27 cellular contexts compared by ENCODE assay signal in genomic region chr2:15720561-15721307, GRCh38.
"Had no signal": no experiment of that assay in that cellular context is flagged by ENCODE, and none has a peak within 500 bp of the region (broad histone marks: within the 10 kb centered on the region; RNA-seq: fewer than 3 reads in every experiment).

No MANE protein-coding gene starts in this region.

- H3K27ac Mint-ChIP-seq: naive thymus-derived CD4-positive, alpha-beta T cell; natural killer cell; nephron; stimulated activated memory B cell treated with anti-CD40 and anti-IgM and Interleukin-4, amounts not matched to agents 10 μg/mL and 1 μg/mL and 100 μg/mL, for 72 hours; stimulated activated naive CD8-positive, alpha-beta T cell treated with anti-CD3 and anti-CD28 coated beads, Interleukin-15, Interleukin-2, amounts not matched to agents 100 ng/mL and 50 ng/mL, for 24 hours had no signal

- H3K9me3 ChIP-seq: neutrophil, pancreas, prostate gland, right atrium auricular region, right lobe of liver, sigmoid colon, stomach, thoracic aorta, thyroid gland, tibial nerve, upper lobe of left lung, vagina had no signal

- DNase-seq: naive thymus-derived CD4-positive, alpha-beta T cell; natural killer cell; nucleus accumbens; pancreas; retina; sigmoid colon; small intestine; stimulated activated CD4-positive, alpha-beta T cell treated with anti-CD3 and anti-CD28 coated beads, Interleukin-15, amount 100 ng/mL, for 24 hours; stimulated activated CD4-positive, alpha-beta T cell treated with anti-CD3 and anti-CD28 coated beads, Interleukin-4, amount 100 ng/mL, for 1 hour; stimulated activated CD4-positive, alpha-beta T cell treated with anti-CD3 and anti-CD28 coated beads, Interleukin-4, amount 100 ng/mL, for 4 hours; stimulated activated CD8-positive, alpha-beta memory T cell treated with anti-CD3 and anti-CD28 coated beads, Interleukin-4, amount 100 ng/mL, for 48 hours; stimulated activated naive CD4-positive, alpha-beta T cell; thyroid gland; trophoblast cell; upper lobe of left lung had no signal

- H3K4me3 Mint-ChIP-seq: naive thymus-derived CD4-positive, alpha-beta T cell; natural killer cell; nephron; neural crest cell; stimulated activated memory B cell treated with anti-CD40 and anti-IgM and Interleukin-4, amounts not matched to agents 10 μg/mL and 1 μg/mL and 100 μg/mL, for 72 hours; stimulated activated naive CD8-positive, alpha-beta T cell treated with anti-CD3 and anti-CD28 coated beads, Interleukin-15, Interleukin-2, amounts not matched to agents 100 ng/mL and 50 ng/mL, for 24 hours had no signal

- H3K27me3 ChIP-seq: neutrophil, pancreas, right atrium auricular region, right lobe of liver, sigmoid colon, stomach, thyroid gland, tibial nerve, upper lobe of left lung, vagina had no signal

- H3K27ac ChIP-seq: neutrophil, pancreas, prostate gland, right atrium auricular region, right lobe of liver, sigmoid colon, stomach, thoracic aorta, thyroid gland, tibial nerve, upper lobe of left lung, vagina had no signal

- H3K9me3 Mint-ChIP-seq: naive thymus-derived CD4-positive, alpha-beta T cell; natural killer cell; nephron; stimulated activated memory B cell treated with anti-CD40 and anti-IgM and Interleukin-4, amounts not matched to agents 10 μg/mL and 1 μg/mL and 100 μg/mL, for 72 hours; stimulated activated naive CD8-positive, alpha-beta T cell treated with anti-CD3 and anti-CD28 coated beads, Interleukin-15, Interleukin-2, amounts not matched to agents 100 ng/mL and 50 ng/mL, for 24 hours had no signal

- H3K36me3 Mint-ChIP-seq: naive thymus-derived CD4-positive, alpha-beta T cell; natural killer cell; stimulated activated memory B cell treated with anti-CD40 and anti-IgM and Interleukin-4, amounts not matched to agents 10 μg/mL and 1 μg/mL and 100 μg/mL, for 72 hours had no signal

- H3K36me3 ChIP-seq: neutrophil, pancreas, prostate gland, right atrium auricular region, right lobe of liver, sigmoid colon, stomach, thoracic aorta, thyroid gland, tibial nerve, upper lobe of left lung, vagina had no signal

- H3K4me1 ChIP-seq: pancreas, prostate gland, right atrium auricular region, right lobe of liver, sigmoid colon, stomach, thyroid gland, tibial nerve, upper lobe of left lung, vagina had no signal

- H3K27me3 Mint-ChIP-seq: stimulated activated naive CD8-positive, alpha-beta T cell treated with anti-CD3 and anti-CD28 coated beads, Interleukin-15, Interleukin-2, amounts not matched to agents 100 ng/mL and 50 ng/mL, for 24 hours had no signal

- H3K4me1 Mint-ChIP-seq: naive thymus-derived CD4-positive, alpha-beta T cell; natural killer cell; stimulated activated memory B cell treated with anti-CD40 and anti-IgM and Interleukin-4, amounts not matched to agents 10 μg/mL and 1 μg/mL and 100 μg/mL, for 72 hours had no signal

- H3K4me3 ChIP-seq: pancreas, prostate gland, right atrium auricular region, right lobe of liver, sigmoid colon, stomach, thoracic aorta, thyroid gland, tibial nerve, upper lobe of left lung, vagina had no signal
